Comparison of ENCODE assay signal across 8 cellular contexts in the genomic region with DNA sequence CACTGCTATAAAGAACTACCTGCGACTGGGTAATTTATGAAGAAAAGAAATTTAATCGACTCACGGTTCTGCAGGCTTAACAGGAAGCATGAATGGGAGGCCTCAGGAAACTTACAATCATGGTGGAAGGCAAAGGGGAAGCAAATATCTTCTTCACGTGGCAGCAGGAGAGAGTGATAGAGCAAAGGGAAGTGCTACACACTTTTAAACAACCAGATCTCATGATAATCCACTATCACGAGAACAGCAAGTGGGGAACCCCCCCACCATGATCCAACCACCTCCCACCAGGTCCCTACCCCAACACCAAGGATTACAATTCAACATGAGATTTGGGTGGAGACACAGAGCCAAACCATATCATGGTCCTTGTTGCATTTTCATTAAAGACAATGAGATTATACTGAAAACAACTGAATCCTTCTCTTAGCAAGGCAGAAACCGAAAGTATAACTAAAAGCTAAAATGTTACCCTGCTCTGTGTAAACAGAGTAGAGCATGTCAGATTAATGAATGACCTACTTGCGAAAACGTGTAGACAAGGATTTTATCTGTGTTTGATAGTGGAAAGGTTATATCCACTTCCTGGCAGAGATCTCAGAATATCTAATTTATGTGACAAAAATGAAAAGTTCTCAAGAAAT.
A peak's percentile ranks its signal among the peaks of the same experiment; 100 is the strongest.
DNase-seq lines count a peak whose midpoint lies in the region; ATAC-seq and TF ChIP-seq lines count a peak whose summit lies in the region.

No MANE protein-coding gene starts in this region.

- peaks cover 5 to 13% (median 12%) of the 10 kb centered on the region in 4 donors for H3K4me1 Mint-ChIP-seq in CD4-positive, CD25-positive, alpha-beta regulatory T cell
- peaks cover 12 to 15% of the 10 kb centered on the region in 2 donors for H3K4me1 Mint-ChIP-seq in immature natural killer cell

- no peaks in the 10 kb centered on the region for H3K36me3 ChIP-seq in CD4-positive, CD25-positive, alpha-beta regulatory T cell (ENCODE audit: control insufficient read depth, insufficient read depth, low read length)
- H3K36me3 ChIP-seq in KMS-11 (ENCODE audit: insufficient read depth) (no peaks in the 10 kb centered on the region), ascending aorta (no peaks in the 10 kb centered on the region)

- ATAC-seq in CD4-positive, CD25-positive, alpha-beta regulatory T cell (ENCODE audit: low read depth in 2 of 2) = peak in 1 of 2 donors; percentile 64
- ATAC-seq in GM19372 (IDR thresholded peaks at IDR 0.05; ENCODE audit: low read depth, unreplicated experiment) = peak; percentile 56
- no peak for ATAC-seq in left ventricle myocardium superior

- peak overlapping the region; percentile 79 for H3K4me3 ChIP-seq in CD4-positive, CD25-positive, alpha-beta regulatory T cell (ENCODE audit: low read depth, low read length)
- H3K4me3 ChIP-seq in KMS-11 (IDR thresholded peaks at IDR 0.05; ENCODE audit: insufficient read depth, low read depth, low read length) = no peak overlapping the region
- no peak overlapping the region for H3K4me3 ChIP-seq in ascending aorta

- peak overlapping the region; percentile 40 to 62 (median 52) for H3K4me3 Mint-ChIP-seq in CD4-positive, CD25-positive, alpha-beta regulatory T cell
- peak overlapping the region; percentile 61 to 87 (median 75) for H3K4me3 Mint-ChIP-seq in immature natural killer cell

- peaks cover 0 to 1% (median 0%) of the 10 kb centered on the region in 7 donors for H3K9me3 Mint-ChIP-seq in CD4-positive, CD25-positive, alpha-beta regulatory T cell
- H3K9me3 Mint-ChIP-seq in immature natural killer cell = no peaks in the 10 kb centered on the region

- no peaks in the 10 kb centered on the region for H3K4me1 ChIP-seq in CD4-positive, CD25-positive, alpha-beta regulatory T cell (ENCODE audit: control insufficient read depth, insufficient read depth, low read length, poor library complexity, severe bottlenecking)
- H3K4me1 ChIP-seq in KMS-11 (ENCODE audit: low read depth, poor library complexity, severe bottlenecking) = peaks cover 64% of the 10 kb centered on the region
- H3K4me1 ChIP-seq in ascending aorta = no peaks in the 10 kb centered on the region

- H3K9me3 ChIP-seq in CD4-positive, CD25-positive, alpha-beta regulatory T cell (ENCODE audit: control insufficient read depth in 2 of 2, low read length in 2 of 2) = no peaks in the 10 kb centered on the region
- H3K9me3 ChIP-seq in ascending aorta = no peaks in the 10 kb centered on the region

- peak overlapping the region; percentile 61 for H3K9ac ChIP-seq in KMS-11

- no peaks in the 10 kb centered on the region for H3K36me3 Mint-ChIP-seq in CD4-positive, CD25-positive, alpha-beta regulatory T cell
- no peaks in the 10 kb centered on the region for H3K36me3 Mint-ChIP-seq in immature natural killer cell

- H3K4me2 ChIP-seq in KMS-11 = peak overlapping the region; percentile 99

- H2AFZ ChIP-seq in KMS-11 (ENCODE audit: low read depth) = peak overlapping the region; percentile 50

- peak in 2 of 3 donors; percentile 3 to 61 for DNase-seq in CD4-positive, CD25-positive, alpha-beta regulatory T cell
- DNase-seq in immature natural killer cell = peak; percentile 3 to 10 (median 9)
- DNase-seq in RKO (ENCODE audit: low spot score) = no peak
- no peak for DNase-seq in ascending aorta (ENCODE audit: low spot score in 2 of 2)
- DNase-seq in left ventricle myocardium superior = no peak
- DNase-seq in AML-193 (lab: John Stamatoyannopoulos, UW) = no peak

- peak overlapping the region; percentile 20 to 87 (median 65) for H3K27ac Mint-ChIP-seq in CD4-positive, CD25-positive, alpha-beta regulatory T cell
- peak overlapping the region; percentile 73 to 89 (median 87) for H3K27ac Mint-ChIP-seq in immature natural killer cell

- peaks cover 2% of the 10 kb centered on the region for H3K27me3 ChIP-seq in CD4-positive, CD25-positive, alpha-beta regulatory T cell (ENCODE audit: control insufficient read depth, insufficient read depth, low read length)
- no peaks in the 10 kb centered on the region for H3K27me3 ChIP-seq in KMS-11 (ENCODE audit: insufficient read depth, low read depth)
- no peaks in the 10 kb centered on the region for H3K27me3 ChIP-seq in ascending aorta

- no peak for TF ChIP-seq CTCF in KMS-11 (conservative IDR thresholded peaks at IDR 0.05; ENCODE audit: low read depth, low read length)
- TF ChIP-seq CTCF in ascending aorta (IDR thresholded peaks at IDR 0.05) = no peak

- no peaks in the 10 kb centered on the region for H3K79me2 ChIP-seq in KMS-11 (ENCODE audit: insufficient read depth, low read depth)

- intact Hi-C loops in ascending aorta (cut with DNase I) (no loop called here), left ventricle myocardium superior (cut with micrococcal nuclease) (no loop called here)

- no peaks in the 10 kb centered on the region for H3K27me3 Mint-ChIP-seq in CD4-positive, CD25-positive, alpha-beta regulatory T cell
- H3K27me3 Mint-ChIP-seq in immature natural killer cell (ENCODE audit: low read depth in 3 of 3) = peaks cover 0 to 3% (median 0%) of the 10 kb centered on the region in 3 donors

- H3K27ac ChIP-seq in CD4-positive, CD25-positive, alpha-beta regulatory T cell (ENCODE audit: insufficient read depth, low read length, poor library complexity, severe bottlenecking) = peak overlapping the region; percentile 34
- H3K27ac ChIP-seq in KMS-11 = peak overlapping the region; percentile 84
- H3K27ac ChIP-seq in ascending aorta = no peak overlapping the region

- no peaks in the 10 kb centered on the region for H4K20me1 ChIP-seq in KMS-11 (ENCODE audit: insufficient read depth)

Comparison
In these comparisons a context has a peak if more than half of its experiments do, and no peak if none do; other contexts are left out.
1. DNase-seq: peak in CD4-positive, CD25-positive, alpha-beta regulatory T cell (2 of 3) and immature natural killer cell (3 of 3); none in RKO (single experiment), ascending aorta (0 of 2), left ventricle myocardium superior (single experiment) and AML-193 (0 of 2).
2. H3K27ac ChIP-seq: peak in CD4-positive, CD25-positive, alpha-beta regulatory T cell (single experiment) and KMS-11 (single experiment); none in ascending aorta (0 of 2).